In the genomic region with DNA sequence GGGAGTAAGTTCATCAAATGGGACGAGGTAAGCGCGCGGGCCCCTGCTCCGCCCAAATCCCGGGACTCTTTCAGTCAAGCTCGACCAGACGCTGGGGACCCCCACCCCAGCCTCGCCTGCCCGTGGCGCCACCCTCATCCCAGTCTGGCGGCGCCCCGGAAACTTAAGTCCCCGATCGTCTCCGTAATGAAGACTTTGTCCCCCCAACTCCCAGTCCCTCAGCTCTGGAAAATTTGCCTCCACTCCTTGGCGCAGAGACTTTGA, we compare ENCODE assay signal across 8 cellular contexts. TPM values are rescaled to one million over a fixed set of nuclear protein-coding genes. Genes with fewer than 3 reads are reported as not detected.
DNase-seq lines count a peak whose midpoint lies in the region; ATAC-seq, FAIRE-seq and TF ChIP-seq lines count a peak whose summit lies in the region.

No MANE protein-coding gene starts in this region.

- peak overlapping the region; percentile 51; the same call in 1 of the 2 replicates for H2AFZ ChIP-seq in K562 (ENCODE audit: low read depth, low read length)

- H3K4me1 ChIP-seq in heart right ventricle (peaks cover 4 to 47% (median 41%) of the 10 kb centered on the region in 9 donors), K562 (replicated peaks in 1 of 2; ENCODE audit: control insufficient read depth in 2 of 2, insufficient read depth in 2 of 2, low read length in 2 of 2) (peaks cover 30 to 90% of the 10 kb centered on the region in 2 experiments), mesodermal cell (ENCODE audit: control insufficient read depth, insufficient read depth, low read length, poor library complexity, severe bottlenecking) (peaks cover 35% of the 10 kb centered on the region), aorta (ENCODE audit: control insufficient read depth in 1 of 2, insufficient read depth in 2 of 2, low read length in 2 of 2) (no peaks in the 10 kb centered on the region)

- H3K36me3 ChIP-seq in heart right ventricle (peaks cover 0 to 25% (median 13%) of the 10 kb centered on the region in 9 donors), K562 (ENCODE audit: control insufficient read depth, insufficient read depth, low read length) (peaks cover 37% of the 10 kb centered on the region; the same call in 2 of the 3 replicates), mesodermal cell (ENCODE audit: control insufficient read depth, insufficient read depth, low read length) (peaks cover 31% of the 10 kb centered on the region), aorta (ENCODE audit: control insufficient read depth in 1 of 2, insufficient read depth in 2 of 2, low read length in 1 of 2) (peaks cover 0 to 3% of the 10 kb centered on the region in 2 donors)

- no peaks in the 10 kb centered on the region for H3K9me3 ChIP-seq in heart right ventricle
- H3K9me3 ChIP-seq in K562 (replicated peaks; ENCODE audit: control insufficient read depth, insufficient read depth, low read depth, low read length) = no peaks in the 10 kb centered on the region
- no peaks in the 10 kb centered on the region for H3K9me3 ChIP-seq in mesodermal cell (ENCODE audit: control insufficient read depth, low read length)
- H3K9me3 ChIP-seq in aorta (ENCODE audit: control insufficient read depth, low read length) = no peaks in the 10 kb centered on the region

- POLR2A ChIA-PET in K562 (lab: Yijun Ruan, JAX) = interaction anchor here (0.7 to 1.8 kb wide), 5 partner anchors 8 to 46 kb away, joined by 3 to 8 read pairs (median 7); partner anchors contain the start of gene FERMT3

- no TSS peak for BruUV-seq in K562 (replicated peaks; lab: Mats Ljungman, UMichigan)

- ATAC-seq in heart right ventricle (no peak), Right ventricle myocardium superior (ENCODE audit: poor library complexity) (no peak), K562 (no peak), aorta (ENCODE audit: low FRiP score) (no peak), GM19463 (IDR thresholded peaks at IDR 0.05; ENCODE audit: unreplicated experiment) (no peak)

- FAIRE-seq in K562 (lab: Jason Lieb, UNC) = no peak

- H3K4me2 ChIP-seq in K562 (ENCODE audit: insufficient read depth, low read length) = peak overlapping the region; percentile 85

- H4K20me1 ChIP-seq in K562 (replicated peaks; ENCODE audit: control insufficient read depth, insufficient read depth, low read length) = peaks cover 7% of the 10 kb centered on the region

- no peak for TF ChIP-seq EP300 in K562 (IDR thresholded peaks at IDR 0.05; ENCODE audit: low read length)

- in situ Hi-C loops in K562 (cut with MboI) = no loop called here

- no peak for TF ChIP-seq RAD21 in K562 (CRISPR knock-in tag; conservative IDR thresholded peaks at IDR 0.05 in 1 of 2, IDR thresholded peaks at IDR 0.05 in 1 of 2)

- peak overlapping the region; percentile 84 to 95 for H3K9ac ChIP-seq in K562 (ENCODE audit: insufficient read depth in 1 of 2, low read depth in 2 of 2, low read length in 2 of 2)

- CTCF ChIA-PET in K562 (lab: Yijun Ruan, JAX; ENCODE audit: low intra/inter-chr PET ratio) = interaction anchor here (0.6 kb wide), 1 partner anchor 1346 kb away, joined by 3 read pairs; no protein-coding TSS in a partner anchor

- DNase-seq in heart right ventricle (no peak), Right ventricle myocardium superior (no peak), K562 (ENCODE audit: extremely low read depth in 1 of 4, low spot score in 3 of 4) (no peak), aorta (peak in 1 of 2 donors; percentile 82), NCI-H1694 treated with DMSO at 0.1 percent for 48 hours (lab: John Stamatoyannopoulos, UW) (no peak)
- no peak for DNase-seq in activated CD8-positive, alpha-beta memory T cell treated with anti-CD3 and anti-CD28 coated beads, Interleukin-2, amount 50 U/mL, for 48 hours

- 1 to 2% methylated on average over 18 of the region's 18 CpGs for WGBS in heart right ventricle, 2 donors
- WGBS in K562 (ENCODE audit: insufficient coverage, low coverage, missing lambda C conversion rate) = 2% methylated on average over 13 of the region's 18 CpGs
- WGBS in mesodermal cell (ENCODE audit: insufficient coverage in 2 of 2), 2 experiments = 0 to 1% methylated on average over 18 of the region's 18 CpGs
- 0 to 1% methylated on average over 18 of the region's 18 CpGs for WGBS in aorta, 2 donors

- H3K4me3 ChIP-seq in heart right ventricle = peak overlapping the region; percentile 70 to 93 (median 84)
- peak overlapping the region; percentile 87 for H3K4me3 ChIP-seq in K562
- H3K4me3 ChIP-seq in mesodermal cell (ENCODE audit: extremely low read depth, insufficient read depth, low read length, poor library complexity, severe bottlenecking) = peak overlapping the region; percentile 78
- H3K4me3 ChIP-seq in aorta (ENCODE audit: low read length in 2 of 2) = peak overlapping the region; percentile 59 to 81

- H3K27me3 ChIP-seq in heart right ventricle (no peaks in the 10 kb centered on the region), K562 (ENCODE audit: control insufficient read depth in 2 of 2, insufficient read depth in 2 of 2, low read length in 2 of 2) (no peaks in the 10 kb centered on the region), aorta (ENCODE audit: control insufficient read depth in 1 of 2, insufficient read depth in 2 of 2, low read length in 1 of 2) (no peaks in the 10 kb centered on the region)

- TF ChIP-seq POLR2A in K562 (conservative IDR thresholded peaks at IDR 0.05) = no peak

- no peaks in the 10 kb centered on the region for H3K9me1 ChIP-seq in K562 (ENCODE audit: control insufficient read depth, insufficient read depth, low read length)

- TF ChIP-seq CTCF in heart right ventricle (IDR thresholded peaks at IDR 0.05) = no peak
- TF ChIP-seq CTCF in K562 (IDR thresholded peaks at IDR 0.05 in 2 of 3, conservative IDR thresholded peaks at IDR 0.05 in 1 of 3; ENCODE audit: insufficient read depth in 2 of 3, low read depth in 1 of 3, low read length in 3 of 3) = no peak

- H3K27ac ChIP-seq in heart right ventricle = peak overlapping the region; percentile 11 to 87 (median 82)
- H3K27ac ChIP-seq in K562 (ENCODE audit: extremely low read depth, low read depth, low read length) = peak overlapping the region; percentile 80
- H3K27ac ChIP-seq in mesodermal cell (ENCODE audit: low read depth, low read length, severe bottlenecking) = no peak overlapping the region
- H3K27ac ChIP-seq in aorta (ENCODE audit: low read depth in 1 of 2, low read length in 2 of 2) = no peak overlapping the region

- intact Hi-C loops in heart right ventricle (cut with DNase I) (loop anchor here in 3 of 10 donors (1.0 to 5.0 kb wide), 4 partner anchors 15 to 51 kb away; partner anchors contain the start of gene CATSPERZ (in 1 of the 3)), Right ventricle myocardium superior (cut with DNase I) (no loop called here), K562 (cut with micrococcal nuclease) (no loop called here), aorta (cut with DNase I) (loop anchor here in 1 of 2 donors (2.0 kb wide), 1 partner anchor 17 kb away; no protein-coding TSS in a partner anchor)

- peaks cover 27% of the 10 kb centered on the region for H3K79me2 ChIP-seq in K562 (ENCODE audit: control insufficient read depth, insufficient read depth, low read length)

RNA-seq across cellular contexts. Expression of gene PLCB3, which starts 0.3 kb away (rescaled TPM):
- 10 to 100 TPM in 3 of 10 donors, 1 to 10 TPM in 7; 5.8 to 13.3 (median 8.7) TPM for total RNA-seq in heart right ventricle
- polyA plus RNA-seq in heart right ventricle = 10 to 100 TPM in 1 of 2 donors, 1 to 10 TPM in 1; 9.5 to 13.1 TPM
- 11.3 TPM for total RNA-seq in Right ventricle myocardium superior
- 41.0 and 132 TPM in 2 replicates for total RNA-seq in K562 (2011; cell fraction: chromatin; rRNA removed; ENCODE audit: low replicate concordance)
- total RNA-seq in K562 (2011; cell fraction: nucleolus; rRNA removed) = 77.6 and 79.7 TPM in 2 replicates
- 28.1 and 43.7 TPM in 2 replicates for total RNA-seq in K562 (2011; cell fraction: nucleoplasm; rRNA removed)
- total RNA-seq in K562 (2014; rRNA removed) = 33.6 and 42.5 TPM in 2 replicates
- total RNA-seq in K562 (2014; rRNA removed; fragmentation: Illumina TruSeq; extraction: Trizol) = 7.0 and 8.4 TPM in 2 replicates
- total RNA-seq in K562 (2015; rRNA removed; fragmentation: Illumina TruSeq; extraction: Trizol) = 14.6 and 14.9 TPM in 2 replicates
- total RNA-seq in K562 (2021) = 37.1 and 44.8 TPM in 2 replicates
- polyA plus RNA-seq in K562 (2011; rRNA removed) = 11.5 and 18.0 TPM in 2 replicates
- 10.3 and 18.2 TPM in 2 replicates for polyA plus RNA-seq in K562 (2011; cell fraction: cytosol; rRNA removed)
- polyA plus RNA-seq in K562 (2011; cell fraction: nucleus; rRNA removed) = 77.2 and 104 TPM in 2 replicates
- polyA plus RNA-seq in K562 (2012) = 23.9 and 26.4 TPM in 2 replicates
- 16.0 and 23.9 TPM in 2 replicates for polyA plus RNA-seq in K562 (2014; fragmentation: Illumina TruSeq; extraction: Trizol)
- polyA plus RNA-seq in K562 (2014; fragmentation: Nextera tagmentation; extraction: Ambion mirVana) = under 1 TPM; 0.31 to 0.37 TPM
- 24.7 and 27.6 TPM in 2 replicates for polyA plus RNA-seq in K562 (2014; rRNA removed)
- 9.7 and 13.1 TPM in 2 replicates for polyA minus RNA-seq in K562 (2011; rRNA and poly(A)+ RNA removed)
- 19.2 and 19.7 TPM in 2 replicates for polyA minus RNA-seq in K562 (2011; cell fraction: cytosol; rRNA and poly(A)+ RNA removed)
- polyA minus RNA-seq in K562 (2011; cell fraction: nucleus; rRNA and poly(A)+ RNA removed) = 20.1 and 25.0 TPM in 2 replicates
- polyA plus RNA-seq in mesodermal cell (2013, experiment 1 of 2) = 31.8 TPM
- polyA plus RNA-seq in mesodermal cell (2013, experiment 2 of 2) = 29.5 TPM
- 10 to 100 TPM; 29.4 to 32.3 TPM for total RNA-seq in aorta
- 10 to 100 TPM; 16.9 to 27.2 TPM for polyA plus RNA-seq in aorta

RNA-seq across cellular contexts. Expression of gene PPP1R14B, which starts 4.9 kb away (rescaled TPM):
- total RNA-seq in heart right ventricle (100 to 1,000 TPM in 4 of 10 donors, 10 to 100 TPM in 6; 52.4 to 194 (median 77.2) TPM), Right ventricle myocardium superior (123 TPM), K562 (2014; rRNA removed) (566 and 592 TPM in 2 replicates), K562 (2014; rRNA removed; fragmentation: Illumina TruSeq; extraction: Trizol) (114 and 162 TPM in 2 replicates), K562 (2015; rRNA removed; fragmentation: Illumina TruSeq; extraction: Trizol) (300 and 321 TPM in 2 replicates), K562 (2021) (391 and 402 TPM in 2 replicates), aorta (100 to 1,000 TPM; 110 to 146 TPM)
- polyA plus RNA-seq in heart right ventricle (100 to 1,000 TPM; 229 to 331 TPM), K562 (2011; rRNA removed) (182 and 196 TPM in 2 replicates), K562 (2014; fragmentation: Illumina TruSeq; extraction: Trizol) (212 and 254 TPM in 2 replicates), K562 (2014; fragmentation: Nextera tagmentation; extraction: Ambion mirVana) (10 to 100 TPM in 1 of 2 experiments, 1 to 10 TPM in 1; 7.7 to 17.5 TPM), K562 (2014; rRNA removed) (312 and 380 TPM in 2 replicates), aorta (100 to 1,000 TPM; 129 to 145 TPM)
- total RNA-seq in K562 (2011; cell fraction: chromatin; rRNA removed; ENCODE audit: low replicate concordance) = 22.4 and 60.4 TPM in 2 replicates
- 71.5 and 97.6 TPM in 2 replicates for total RNA-seq in K562 (2011; cell fraction: nucleolus; rRNA removed)
- 71.8 and 129 TPM in 2 replicates for total RNA-seq in K562 (2011; cell fraction: nucleoplasm; rRNA removed)
- polyA plus RNA-seq in K562 (2011; cell fraction: cytosol; rRNA removed) = 198 and 362 TPM in 2 replicates
- 169 and 217 TPM in 2 replicates for polyA plus RNA-seq in K562 (2011; cell fraction: nucleus; rRNA removed)
- 195 and 318 TPM in 2 replicates for polyA plus RNA-seq in K562 (2012)
- 33.2 and 49.9 TPM in 2 replicates for polyA minus RNA-seq in K562 (2011; rRNA and poly(A)+ RNA removed)
- polyA minus RNA-seq in K562 (2011; cell fraction: cytosol; rRNA and poly(A)+ RNA removed) = 84.7 and 86.5 TPM in 2 replicates
- polyA minus RNA-seq in K562 (2011; cell fraction: nucleus; rRNA and poly(A)+ RNA removed) = 27.9 and 34.1 TPM in 2 replicates
- 310 TPM for polyA plus RNA-seq in mesodermal cell (2013, experiment 1 of 2)
- polyA plus RNA-seq in mesodermal cell (2013, experiment 2 of 2) = 253 TPM

RNA-seq across cellular contexts. Expression of gene FKBP2, which starts 10.8 kb away (rescaled TPM):
- total RNA-seq in heart right ventricle (10 to 100 TPM; 40.2 to 82.0 (median 45.9) TPM), Right ventricle myocardium superior (41.6 TPM), K562 (2014; rRNA removed) (151 TPM in 2 replicates), K562 (2014; rRNA removed; fragmentation: Illumina TruSeq; extraction: Trizol) (28.0 and 49.2 TPM in 2 replicates), K562 (2015; rRNA removed; fragmentation: Illumina TruSeq; extraction: Trizol) (73.1 and 79.0 TPM in 2 replicates), K562 (2021) (44.5 and 58.1 TPM in 2 replicates), aorta (10 to 100 TPM; 50.2 to 52.6 TPM)
- polyA plus RNA-seq in heart right ventricle (100 to 1,000 TPM; 376 to 404 TPM), K562 (2011; rRNA removed) (30.8 and 36.6 TPM in 2 replicates), K562 (2014; fragmentation: Illumina TruSeq; extraction: Trizol) (71.7 and 83.5 TPM in 2 replicates), K562 (2014; fragmentation: Nextera tagmentation; extraction: Ambion mirVana) (10 to 100 TPM in 1 of 2 experiments, 1 to 10 TPM in 1; 3.5 to 27.1 TPM), K562 (2014; rRNA removed) (92.2 and 110 TPM in 2 replicates), aorta (100 to 1,000 TPM; 122 to 298 TPM)
- 24.7 and 45.5 TPM in 2 replicates for total RNA-seq in K562 (2011; cell fraction: chromatin; rRNA removed; ENCODE audit: low replicate concordance)
- 58.4 and 66.4 TPM in 2 replicates for total RNA-seq in K562 (2011; cell fraction: nucleolus; rRNA removed)
- 56.3 and 59.5 TPM in 2 replicates for total RNA-seq in K562 (2011; cell fraction: nucleoplasm; rRNA removed)
- polyA plus RNA-seq in K562 (2011; cell fraction: cytosol; rRNA removed) = 60.1 and 75.2 TPM in 2 replicates
- 52.4 and 56.6 TPM in 2 replicates for polyA plus RNA-seq in K562 (2011; cell fraction: nucleus; rRNA removed)
- polyA plus RNA-seq in K562 (2012) = 115 and 123 TPM in 2 replicates
- polyA minus RNA-seq in K562 (2011; rRNA and poly(A)+ RNA removed) = 10.6 and 16.1 TPM in 2 replicates
- polyA minus RNA-seq in K562 (2011; cell fraction: cytosol; rRNA and poly(A)+ RNA removed) = 33.8 and 40.5 TPM in 2 replicates
- polyA minus RNA-seq in K562 (2011; cell fraction: nucleus; rRNA and poly(A)+ RNA removed) = 7.8 and 14.2 TPM in 2 replicates
- polyA plus RNA-seq in mesodermal cell (2013, experiment 1 of 2) = 71.7 TPM
- 72.1 TPM for polyA plus RNA-seq in mesodermal cell (2013, experiment 2 of 2)

RNA-seq across cellular contexts. Expression of gene VEGFB, which starts 17.3 kb away (rescaled TPM):
- total RNA-seq in heart right ventricle (100 to 1,000 TPM; 245 to 353 (median 277) TPM), Right ventricle myocardium superior (276 TPM), K562 (2014; rRNA removed) (28.2 and 44.3 TPM in 2 replicates), K562 (2014; rRNA removed; fragmentation: Illumina TruSeq; extraction: Trizol) (21.0 and 22.6 TPM in 2 replicates), K562 (2015; rRNA removed; fragmentation: Illumina TruSeq; extraction: Trizol) (25.7 and 28.0 TPM in 2 replicates), K562 (2021) (83.4 and 88.3 TPM in 2 replicates), aorta (100 to 1,000 TPM; 131 to 208 TPM)
- polyA plus RNA-seq in heart right ventricle (100 to 1,000 TPM; 158 to 291 TPM), K562 (2011; rRNA removed) (11.0 and 13.5 TPM in 2 replicates), K562 (2014; fragmentation: Illumina TruSeq; extraction: Trizol) (35.2 and 41.4 TPM in 2 replicates), K562 (2014; fragmentation: Nextera tagmentation; extraction: Ambion mirVana) (10 to 100 TPM; 12.0 to 12.1 TPM), K562 (2014; rRNA removed) (31.8 and 35.8 TPM in 2 replicates), aorta (100 to 1,000 TPM; 191 to 206 TPM)
- 16.1 and 40.0 TPM in 2 replicates for total RNA-seq in K562 (2011; cell fraction: chromatin; rRNA removed; ENCODE audit: low replicate concordance)
- 23.4 and 32.0 TPM in 2 replicates for total RNA-seq in K562 (2011; cell fraction: nucleolus; rRNA removed)
- total RNA-seq in K562 (2011; cell fraction: nucleoplasm; rRNA removed) = 31.9 and 33.0 TPM in 2 replicates
- polyA plus RNA-seq in K562 (2011; cell fraction: cytosol; rRNA removed) = 12.1 and 16.0 TPM in 2 replicates
- polyA plus RNA-seq in K562 (2011; cell fraction: nucleus; rRNA removed) = 25.1 and 26.2 TPM in 2 replicates
- polyA plus RNA-seq in K562 (2012) = 97.3 and 181 TPM in 2 replicates
- 4.2 and 6.2 TPM in 2 replicates for polyA minus RNA-seq in K562 (2011; rRNA and poly(A)+ RNA removed)
- 21.2 and 26.0 TPM in 2 replicates for polyA minus RNA-seq in K562 (2011; cell fraction: cytosol; rRNA and poly(A)+ RNA removed)
- 3.2 and 4.9 TPM in 2 replicates for polyA minus RNA-seq in K562 (2011; cell fraction: nucleus; rRNA and poly(A)+ RNA removed)
- 45.4 TPM for polyA plus RNA-seq in mesodermal cell (2013, experiment 1 of 2)
- 44.0 TPM for polyA plus RNA-seq in mesodermal cell (2013, experiment 2 of 2)

RNA-seq across cellular contexts. Expression of gene DNAJC4, which starts 21.3 kb away (rescaled TPM):
- total RNA-seq in heart right ventricle = 10 to 100 TPM; 46.6 to 64.7 (median 52.0) TPM
- 100 to 1,000 TPM in 1 of 2 donors, 10 to 100 TPM in 1; 48.0 to 173 TPM for polyA plus RNA-seq in heart right ventricle
- total RNA-seq in Right ventricle myocardium superior = 58.0 TPM
- total RNA-seq in K562 (2011; cell fraction: chromatin; rRNA removed; ENCODE audit: low replicate concordance) = 39.7 and 112 TPM in 2 replicates
- 78.0 and 98.9 TPM in 2 replicates for total RNA-seq in K562 (2011; cell fraction: nucleolus; rRNA removed)
- total RNA-seq in K562 (2011; cell fraction: nucleoplasm; rRNA removed) = 64.2 and 65.8 TPM in 2 replicates
- 16.4 and 20.2 TPM in 2 replicates for total RNA-seq in K562 (2014; rRNA removed)
- total RNA-seq in K562 (2014; rRNA removed; fragmentation: Illumina TruSeq; extraction: Trizol) = 6.6 and 11.2 TPM in 2 replicates
- 19.3 and 19.9 TPM in 2 replicates for total RNA-seq in K562 (2015; rRNA removed; fragmentation: Illumina TruSeq; extraction: Trizol)
- 27.6 and 31.8 TPM in 2 replicates for total RNA-seq in K562 (2021)
- polyA plus RNA-seq in K562 (2011; rRNA removed) = 23.9 and 45.1 TPM in 2 replicates
- polyA plus RNA-seq in K562 (2011; cell fraction: cytosol; rRNA removed) = 30.8 and 65.5 TPM in 2 replicates
- 110 and 164 TPM in 2 replicates for polyA plus RNA-seq in K562 (2011; cell fraction: nucleus; rRNA removed)
- 34.0 and 79.2 TPM in 2 replicates for polyA plus RNA-seq in K562 (2012)
- 28.0 and 37.5 TPM in 2 replicates for polyA plus RNA-seq in K562 (2014; fragmentation: Illumina TruSeq; extraction: Trizol)
- 1 to 10 TPM; 4.0 to 4.6 TPM for polyA plus RNA-seq in K562 (2014; fragmentation: Nextera tagmentation; extraction: Ambion mirVana)
- 32.6 and 42.9 TPM in 2 replicates for polyA plus RNA-seq in K562 (2014; rRNA removed)
- 7.1 and 9.0 TPM in 2 replicates for polyA minus RNA-seq in K562 (2011; rRNA and poly(A)+ RNA removed)
- 12.6 and 23.5 TPM in 2 replicates for polyA minus RNA-seq in K562 (2011; cell fraction: cytosol; rRNA and poly(A)+ RNA removed)
- 15.8 and 16.0 TPM in 2 replicates for polyA minus RNA-seq in K562 (2011; cell fraction: nucleus; rRNA and poly(A)+ RNA removed)
- 42.5 TPM for polyA plus RNA-seq in mesodermal cell (2013, experiment 1 of 2)
- 47.7 TPM for polyA plus RNA-seq in mesodermal cell (2013, experiment 2 of 2)
- total RNA-seq in aorta = 10 to 100 TPM; 15.0 to 27.4 TPM
- polyA plus RNA-seq in aorta = 10 to 100 TPM; 26.2 to 97.9 TPM

Comparison
In these comparisons a context has a peak if more than half of its experiments do, and no peak if none do; other contexts are left out.
1. H3K27ac ChIP-seq: peak in heart right ventricle (10 of 10) and K562 (single experiment); none in mesodermal cell (single experiment) and aorta (0 of 2).
2. Peak in every context shown above with its lines, with median percentiles within 50 percentile points of each other: H3K4me3 ChIP-seq.